In genomic region chr16:71564377-71564967, GRCh38 we compare ENCODE assay signal across 9 cellular contexts. TPM values are rescaled to one million over a fixed set of nuclear protein-coding genes. Genes with fewer than 3 reads are reported as not detected.
DNase-seq lines count a peak whose midpoint lies in the region; ATAC-seq and TF ChIP-seq lines count a peak whose summit lies in the region.
"Had no signal": no experiment of that assay in that cellular context is flagged by ENCODE, and none has a peak within 500 bp of the region (broad histone marks: within the 10 kb centered on the region; RNA-seq: fewer than 3 reads in every experiment).

No MANE protein-coding gene starts in this region.

- CTCF ChIA-PET in CD4-positive, alpha-beta T cell (lab: Charles Lee): interaction anchor here (1.0 to 2.5 kb wide), 12 partner anchors 21 to 529 kb away, joined by 3 to 65 read pairs (median 4); partner anchors contain the start of genes DHX38, TXNL4B and ZNF23

- H3K27ac Mint-ChIP-seq in CD4-positive, alpha-beta T cell: peak overlapping the region; percentile 99
- peak overlapping the region; percentile 92 for H3K27ac Mint-ChIP-seq in chondrocyte (ENCODE audit: unreplicated experiment)

- H3K36me3 ChIP-seq in muscle layer of duodenum (ENCODE audit: control insufficient read depth in 1 of 2, insufficient read depth in 2 of 2, low read length in 2 of 2): no peaks in the 10 kb centered on the region

- H3K9me3 ChIP-seq in CD4-positive, alpha-beta T cell (ENCODE audit: control insufficient read depth, low read length): peaks cover 4% of the 10 kb centered on the region
- no peaks in the 10 kb centered on the region for H3K9me3 ChIP-seq in muscle layer of duodenum (ENCODE audit: control insufficient read depth in 1 of 2, low read length in 2 of 2)

- peak overlapping the region; percentile 96 for H3K4me3 Mint-ChIP-seq in CD4-positive, alpha-beta T cell
- peak overlapping the region; percentile 91 for H3K4me3 Mint-ChIP-seq in chondrocyte (ENCODE audit: unreplicated experiment)

- H3K4me1 ChIP-seq in muscle layer of duodenum (ENCODE audit: control insufficient read depth in 1 of 2, insufficient read depth in 2 of 2, low read length in 2 of 2): peaks cover 0 to 9% of the 10 kb centered on the region in 2 donors

- H3K27ac ChIP-seq in CD4-positive, alpha-beta T cell (ENCODE audit: low read depth, low read length): peak overlapping the region; percentile 62
- H3K27ac ChIP-seq in muscle layer of duodenum (ENCODE audit: low read length): peak overlapping the region; percentile 35

- peaks cover 16% of the 10 kb centered on the region for H3K36me3 Mint-ChIP-seq in CD4-positive, alpha-beta T cell (ENCODE audit: low read depth)
- H3K36me3 Mint-ChIP-seq in chondrocyte (ENCODE audit: low read depth): no peaks in the 10 kb centered on the region

- H3K27me3 Mint-ChIP-seq in CD4-positive, alpha-beta T cell: no peaks in the 10 kb centered on the region
- H3K27me3 Mint-ChIP-seq in chondrocyte (ENCODE audit: low read depth): peaks cover 21% of the 10 kb centered on the region

- no peaks in the 10 kb centered on the region for H3K9me3 Mint-ChIP-seq in CD4-positive, alpha-beta T cell
- H3K9me3 Mint-ChIP-seq in chondrocyte (ENCODE audit: low read depth): peaks cover 17% of the 10 kb centered on the region

- peak overlapping the region; percentile 71 to 81 for H3K4me3 ChIP-seq in muscle layer of duodenum (ENCODE audit: low read depth in 1 of 2, low read length in 2 of 2)

- no peaks in the 10 kb centered on the region for H3K27me3 ChIP-seq in CD4-positive, alpha-beta T cell (ENCODE audit: control insufficient read depth, insufficient read depth, low read length)
- H3K27me3 ChIP-seq in muscle layer of duodenum (ENCODE audit: low read depth, low read length): no peaks in the 10 kb centered on the region

- POLR2A ChIA-PET in CD4-positive, alpha-beta T cell (lab: Charles Lee): interaction anchor here (0.9 to 1.7 kb wide), 6 partner anchors 9 to 244 kb away, joined by 3 to 23 read pairs (median 10); partner anchors contain the start of genes AP1G1 and ZNF23

- peaks cover 22% of the 10 kb centered on the region for H3K4me1 Mint-ChIP-seq in CD4-positive, alpha-beta T cell (ENCODE audit: low read depth)
- H3K4me1 Mint-ChIP-seq in chondrocyte (ENCODE audit: low read depth): peaks cover 16% of the 10 kb centered on the region

- TF ChIP-seq CTCF in CD4-positive, alpha-beta T cell (IDR thresholded peaks at IDR 0.05): no peak
- TF ChIP-seq CTCF in chondrocyte (IDR thresholded peaks at IDR 0.05): no peak

- intact Hi-C loops in CD4-positive, alpha-beta T cell (cut with DNase I, micrococcal nuclease): loop anchor here (2.0 to 10.0 kb wide), 7 partner anchors 77 to 1100 kb away; partner anchors contain the start of genes DHX38 (in 2 of the 2), PHLPP2 (in 2 of the 2), TXNL4B (in 2 of the 2) and AP1G1 (in 1 of the 2)
- intact Hi-C loops in posterior cingulate gyrus (cut with DNase I): loop anchor here (10.0 kb wide), 1 partner anchor 100 kb away; the partner anchor contains the start of gene ZNF23

- DNase-seq in CD4-positive, alpha-beta T cell: peak in 1 of 10 experiments; percentile 0
- DNase-seq in MV-4-11 (lab: John Stamatoyannopoulos, UW): peak; percentile 90
- no peak for DNase-seq in chondrocyte (ENCODE audit: low spot score)
- DNase-seq in NCI-H1694 (lab: John Stamatoyannopoulos, UW): no peak
- no peak for DNase-seq in posterior cingulate gyrus
- no peak for DNase-seq in COLO829 (ENCODE audit: low spot score)

- no peak for ATAC-seq in CD4-positive, alpha-beta T cell (ENCODE audit: poor library complexity)
- ATAC-seq in GM21390 (IDR thresholded peaks at IDR 0.05; ENCODE audit: unreplicated experiment): peak; percentile 85

RNA-seq across cellular contexts. Expression of gene TAT, which starts 12.4 kb away (rescaled TPM):
- not detected for total RNA-seq in CD4-positive, alpha-beta T cell
- 0.26 to 0.35 TPM in 2 of 3 replicates, not detected in the other for total RNA-seq in chondrocyte
- total RNA-seq: SK-MEL-5 had no signal

RNA-seq across cellular contexts. Expression of gene CHST4, which starts 38.2 kb away (rescaled TPM):
- total RNA-seq in CD4-positive, alpha-beta T cell: not detected
- total RNA-seq in chondrocyte: not detected in 3 replicates
- total RNA-seq: SK-MEL-5 had no signal
